Comparison of ENCODE assay signal across 8 cellular contexts in the genomic region with DNA sequence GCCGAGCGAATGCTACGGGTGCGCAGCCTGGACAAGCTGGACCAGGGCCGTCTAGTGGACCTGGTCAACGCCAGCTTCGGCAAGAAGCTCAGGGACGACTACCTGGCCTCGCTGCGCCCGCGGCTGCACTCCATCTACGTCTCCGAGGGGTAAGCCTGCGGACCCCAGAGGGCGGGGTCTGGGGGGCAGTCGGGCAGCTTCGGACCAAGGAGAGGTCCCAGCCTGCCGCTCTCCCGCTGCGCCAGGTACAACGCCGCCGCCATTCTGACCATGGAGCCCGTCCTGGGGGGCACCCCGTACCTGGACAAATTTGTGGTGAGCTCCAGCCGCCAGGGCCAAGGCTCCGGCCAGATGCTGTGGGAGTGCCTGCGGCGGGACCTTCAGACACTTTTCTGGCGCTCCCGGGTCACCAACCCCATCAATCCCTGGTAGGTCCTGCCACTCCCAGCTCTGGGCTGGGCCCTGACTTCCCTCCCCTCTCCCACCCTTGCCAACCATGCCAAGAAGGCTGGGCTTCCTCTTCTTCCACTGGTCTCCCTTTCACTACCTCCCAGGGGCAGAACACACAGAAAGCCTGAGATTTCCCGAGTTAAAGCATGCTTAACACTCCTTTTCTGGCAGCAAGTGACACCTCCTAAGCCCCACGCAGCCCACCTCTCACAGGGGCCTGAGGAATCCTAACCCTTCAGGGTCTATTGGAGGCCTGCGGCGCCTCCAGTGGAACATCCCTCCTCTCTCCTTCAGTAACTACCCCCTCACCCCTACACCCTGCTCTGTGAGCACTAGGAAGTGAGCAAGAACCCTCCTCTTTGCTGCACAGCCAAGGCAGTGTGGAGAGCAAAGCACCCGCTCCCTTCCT. TPM values are rescaled to one million over a fixed set of nuclear protein-coding genes. Genes with fewer than 3 reads are reported as not detected.
DNase-seq lines count a peak whose midpoint lies in the region; ATAC-seq, FAIRE-seq and TF ChIP-seq lines count a peak whose summit lies in the region.

No MANE protein-coding gene starts in this region.

- TF ChIP-seq EP300 in A549 (IDR thresholded peaks at IDR 0.05) = no peak

- ATAC-seq in A549 = peak in 1 of 2 experiments; percentile 1; a peak in 2 of 6 replicates
- peak; percentile 1 for ATAC-seq in stimulated activated naive CD8-positive, alpha-beta T cell treated with anti-CD3 and anti-CD28 coated beads, Interleukin-15, Interleukin-2, amounts not matched to agents 100 U/mL and 50 U/mL, for 24 hours
- no peak for ATAC-seq in HG03378 (IDR thresholded peaks at IDR 0.05; ENCODE audit: unreplicated experiment)
- no peak for ATAC-seq in GM19328 (IDR thresholded peaks at IDR 0.05; ENCODE audit: unreplicated experiment)

- H3K4me1 ChIP-seq in A549 = peaks cover 14% of the 10 kb centered on the region
- peaks cover 5% of the 10 kb centered on the region for H3K4me1 ChIP-seq in iPS DF 6.9 (ENCODE audit: control insufficient read depth, insufficient read depth, low read length)

- H3K4me1 Mint-ChIP-seq in activated T-helper 1 cell treated with anti-CD3 and anti-CD28 coated beads, Interleukin-12 subunit alpha, Interleukin-12 subunit beta, Interleukin-2, Interleukin-4 antibody, amounts not matched to agents 30 ng/mL and 10 ng/mL and 1 ng/mL, durations not matched to agents 14 hours and 24 hours and 36 hours (ENCODE audit: low read depth) = peaks cover 23% of the 10 kb centered on the region

- peaks cover 20% of the 10 kb centered on the region for H3K27me3 Mint-ChIP-seq in activated T-helper 1 cell treated with anti-CD3 and anti-CD28 coated beads, Interleukin-12 subunit alpha, Interleukin-12 subunit beta, Interleukin-2, Interleukin-4 antibody, amounts not matched to agents 30 ng/mL and 10 ng/mL and 1 ng/mL, durations not matched to agents 14 hours and 24 hours and 36 hours (ENCODE audit: insufficient read depth)

- H3K27ac ChIP-seq in A549 (peak overlapping the region; percentile 67 to 83), iPS DF 6.9 (ENCODE audit: low read length) (no peak overlapping the region)

- FAIRE-seq in A549 (lab: Jason Lieb, UNC) (no peak), H54 (lab: Jason Lieb, UNC) (no peak)

- no peak; a peak in 1 of 5 replicates for TF ChIP-seq RAD21 in A549 (conservative IDR thresholded peaks at IDR 0.05 in 1 of 2, IDR thresholded peaks at IDR 0.05 in 1 of 2)

- DNase-seq in A549 (ENCODE audit: low read depth in 1 of 2, low spot score in 1 of 2) (no peak), H54 (ENCODE audit: insufficient read length, low spot score) (peak; percentile 44), iPS DF 6.9 (ENCODE audit: low read depth, low spot score) (no peak), T-helper 9 cell (no peak)
- no peak for DNase-seq in activated T-helper 1 cell treated with anti-CD3 and anti-CD28 coated beads, Interleukin-12 subunit alpha, Interleukin-12 subunit beta, Interleukin-2, Interleukin-4 antibody, amounts not matched to agents 30 ng/mL and 10 ng/mL and 1 ng/mL, durations not matched to agents 14 hours and 24 hours and 36 hours (ENCODE audit: low spot score)
- DNase-seq in stimulated activated naive CD8-positive, alpha-beta T cell treated with anti-CD3 and anti-CD28 coated beads, Interleukin-15, Interleukin-2, amounts not matched to agents 100 U/mL and 50 U/mL, for 24 hours = no peak

- peak overlapping the region; percentile 62 for H3K27ac Mint-ChIP-seq in activated T-helper 1 cell treated with anti-CD3 and anti-CD28 coated beads, Interleukin-12 subunit alpha, Interleukin-12 subunit beta, Interleukin-2, Interleukin-4 antibody, amounts not matched to agents 30 ng/mL and 10 ng/mL and 1 ng/mL, durations not matched to agents 14 hours and 24 hours and 36 hours

- POLR2A ChIA-PET in A549 (lab: Yijun Ruan, JAX) = interaction anchor here (0.9 kb wide), 1 partner anchor 28 kb away, joined by 4 read pairs; no protein-coding TSS in a partner anchor

- intact Hi-C loops in activated T-helper 1 cell treated with anti-CD3 and anti-CD28 coated beads, Interleukin-12 subunit alpha, Interleukin-12 subunit beta, Interleukin-2, Interleukin-4 antibody, amounts not matched to agents 30 ng/mL and 10 ng/mL and 1 ng/mL, durations not matched to agents 14 hours and 24 hours and 36 hours (cut with micrococcal nuclease) = loop anchor here (2.0 to 5.0 kb wide), 10 partner anchors 63 to 1990 kb away; a partner anchor contains a TSS

- peaks cover 4% of the 10 kb centered on the region; the same call in 1 of the 2 replicates for H3K36me3 ChIP-seq in iPS DF 6.9 (ENCODE audit: control insufficient read depth, insufficient read depth, low read length)

- H3K9me3 Mint-ChIP-seq in activated T-helper 1 cell treated with anti-CD3 and anti-CD28 coated beads, Interleukin-12 subunit alpha, Interleukin-12 subunit beta, Interleukin-2, Interleukin-4 antibody, amounts not matched to agents 30 ng/mL and 10 ng/mL and 1 ng/mL, durations not matched to agents 14 hours and 24 hours and 36 hours = no peaks in the 10 kb centered on the region

- H3K27me3 ChIP-seq in iPS DF 6.9 (ENCODE audit: control insufficient read depth, insufficient read depth, low read length) = peaks cover 5% of the 10 kb centered on the region; the same call in 1 of the 2 replicates

- H3K36me3 Mint-ChIP-seq in activated T-helper 1 cell treated with anti-CD3 and anti-CD28 coated beads, Interleukin-12 subunit alpha, Interleukin-12 subunit beta, Interleukin-2, Interleukin-4 antibody, amounts not matched to agents 30 ng/mL and 10 ng/mL and 1 ng/mL, durations not matched to agents 14 hours and 24 hours and 36 hours (ENCODE audit: low read depth) = peaks cover 9% of the 10 kb centered on the region

- no peaks in the 10 kb centered on the region for H3K9me3 ChIP-seq in A549
- H3K9me3 ChIP-seq in iPS DF 6.9 (ENCODE audit: control insufficient read depth, insufficient read depth, low read length) = no peaks in the 10 kb centered on the region

- H3K4me3 Mint-ChIP-seq in activated T-helper 1 cell treated with anti-CD3 and anti-CD28 coated beads, Interleukin-12 subunit alpha, Interleukin-12 subunit beta, Interleukin-2, Interleukin-4 antibody, amounts not matched to agents 30 ng/mL and 10 ng/mL and 1 ng/mL, durations not matched to agents 14 hours and 24 hours and 36 hours = peak overlapping the region; percentile 81

- TF ChIP-seq CTCF in A549 (IDR thresholded peaks at IDR 0.05) = no peak

- CTCF ChIA-PET in A549 (lab: Yijun Ruan, JAX) = interaction anchor here (0.7 to 24.9 kb wide), 13 partner anchors 9 to 129 kb away, joined by 3 to 657 read pairs (median 5); a partner anchor contains a TSS

- H3K4me2 ChIP-seq in A549 = peak overlapping the region; percentile 89

- TF ChIP-seq POLR2A in A549 (IDR thresholded peaks at IDR 0.05; ENCODE audit: low read length) (no peak), H54 (IDR thresholded peaks at IDR 0.05; ENCODE audit: low read depth, low read length) (peak; percentile 5; the same call in 1 of the 2 replicates)

- H3K4me3 ChIP-seq in A549 = peak overlapping the region; percentile 51
- H3K4me3 ChIP-seq in iPS DF 6.9 (ENCODE audit: low read length) = peak overlapping the region; percentile 88

- WGBS in A549 (ENCODE audit: missing lambda C conversion rate) = 62% methylated on average over 25 of the region's 37 CpGs
- WGBS in iPS DF 6.9 (ENCODE audit: insufficient coverage, insufficient read length) = no CpG with 5 or more reads among the region's 37 CpGs

RNA-seq across cellular contexts. Expression of a gene that starts 3.2 kb away (rescaled TPM):
- polyA plus RNA-seq in A549 (2011; rRNA removed) (0.61 and 0.66 TPM in 2 replicates), A549 (2017; fragmentation: RNase III; extraction: RNeasy Plus Mini Kit Qiagen cat#74134 plus additional on column Dnase treatment) (0.76 to 0.88 TPM (median 0.77 TPM) in 3 replicates)
- 0.49 and 0.75 TPM in 2 replicates for polyA plus RNA-seq in A549 (2012; cell fraction: cytosol; rRNA removed)
- polyA plus RNA-seq in A549 (2012; cell fraction: nucleus; rRNA removed) = 0.40 and 0.59 TPM in 2 replicates
- 0.68 and 0.91 TPM in 2 replicates for polyA minus RNA-seq in A549 (2011; rRNA and poly(A)+ RNA removed)
- total RNA-seq in activated T-helper 1 cell treated with anti-CD3 and anti-CD28 coated beads, Interleukin-12 subunit alpha, Interleukin-12 subunit beta, Interleukin-2, Interleukin-4 antibody, amounts not matched to agents 30 ng/mL and 10 ng/mL and 1 ng/mL, durations not matched to agents 14 hours and 24 hours and 36 hours = 0.39 and 0.60 TPM in 2 replicates

RNA-seq across cellular contexts. Expression of a gene that starts 7.2 kb away (rescaled TPM):
- polyA plus RNA-seq in A549 (2011; rRNA removed) (38.2 and 40.3 TPM in 2 replicates), A549 (2017; fragmentation: RNase III; extraction: RNeasy Plus Mini Kit Qiagen cat#74134 plus additional on column Dnase treatment) (29.6 to 33.5 TPM (median 32.2 TPM) in 3 replicates)
- 53.9 and 59.4 TPM in 2 replicates for polyA plus RNA-seq in A549 (2012; cell fraction: cytosol; rRNA removed)
- polyA plus RNA-seq in A549 (2012; cell fraction: nucleus; rRNA removed) = 64.5 and 68.1 TPM in 2 replicates
- polyA minus RNA-seq in A549 (2011; rRNA and poly(A)+ RNA removed) = 37.8 and 44.1 TPM in 2 replicates
- 31.6 and 32.8 TPM in 2 replicates for total RNA-seq in activated T-helper 1 cell treated with anti-CD3 and anti-CD28 coated beads, Interleukin-12 subunit alpha, Interleukin-12 subunit beta, Interleukin-2, Interleukin-4 antibody, amounts not matched to agents 30 ng/mL and 10 ng/mL and 1 ng/mL, durations not matched to agents 14 hours and 24 hours and 36 hours

RNA-seq across cellular contexts. Expression of a gene that starts 53.8 kb away (rescaled TPM):
- polyA plus RNA-seq in A549 (2011; rRNA removed) (not detected in 2 replicates), A549 (2017; fragmentation: RNase III; extraction: RNeasy Plus Mini Kit Qiagen cat#74134 plus additional on column Dnase treatment) (not detected in 3 replicates)
- polyA plus RNA-seq in A549 (2012; cell fraction: cytosol; rRNA removed) = not detected in 2 replicates
- 0.07 TPM in 1 of 2 replicates, not detected in the other for polyA plus RNA-seq in A549 (2012; cell fraction: nucleus; rRNA removed)
- polyA minus RNA-seq in A549 (2011; rRNA and poly(A)+ RNA removed) = not detected in 2 replicates
- total RNA-seq in activated T-helper 1 cell treated with anti-CD3 and anti-CD28 coated beads, Interleukin-12 subunit alpha, Interleukin-12 subunit beta, Interleukin-2, Interleukin-4 antibody, amounts not matched to agents 30 ng/mL and 10 ng/mL and 1 ng/mL, durations not matched to agents 14 hours and 24 hours and 36 hours = 0.36 TPM in 1 of 2 replicates, not detected in the other

RNA-seq across cellular contexts. Expression of a gene that starts 58.9 kb away (rescaled TPM):
- polyA plus RNA-seq in A549 (2011; rRNA removed) = 64.9 and 75.0 TPM in 2 replicates
- polyA plus RNA-seq in A549 (2012; cell fraction: cytosol; rRNA removed) = 33.6 and 38.9 TPM in 2 replicates
- polyA plus RNA-seq in A549 (2012; cell fraction: nucleus; rRNA removed) = 15.7 and 19.4 TPM in 2 replicates
- polyA plus RNA-seq in A549 (2017; fragmentation: RNase III; extraction: RNeasy Plus Mini Kit Qiagen cat#74134 plus additional on column Dnase treatment) = 42.4 to 43.9 TPM (median 43.1 TPM) in 3 replicates
- 72.8 and 73.5 TPM in 2 replicates for polyA minus RNA-seq in A549 (2011; rRNA and poly(A)+ RNA removed)
- 93.9 and 95.4 TPM in 2 replicates for total RNA-seq in activated T-helper 1 cell treated with anti-CD3 and anti-CD28 coated beads, Interleukin-12 subunit alpha, Interleukin-12 subunit beta, Interleukin-2, Interleukin-4 antibody, amounts not matched to agents 30 ng/mL and 10 ng/mL and 1 ng/mL, durations not matched to agents 14 hours and 24 hours and 36 hours
